ENCODE assay signal across 8 cellular contexts in the genomic region with DNA sequence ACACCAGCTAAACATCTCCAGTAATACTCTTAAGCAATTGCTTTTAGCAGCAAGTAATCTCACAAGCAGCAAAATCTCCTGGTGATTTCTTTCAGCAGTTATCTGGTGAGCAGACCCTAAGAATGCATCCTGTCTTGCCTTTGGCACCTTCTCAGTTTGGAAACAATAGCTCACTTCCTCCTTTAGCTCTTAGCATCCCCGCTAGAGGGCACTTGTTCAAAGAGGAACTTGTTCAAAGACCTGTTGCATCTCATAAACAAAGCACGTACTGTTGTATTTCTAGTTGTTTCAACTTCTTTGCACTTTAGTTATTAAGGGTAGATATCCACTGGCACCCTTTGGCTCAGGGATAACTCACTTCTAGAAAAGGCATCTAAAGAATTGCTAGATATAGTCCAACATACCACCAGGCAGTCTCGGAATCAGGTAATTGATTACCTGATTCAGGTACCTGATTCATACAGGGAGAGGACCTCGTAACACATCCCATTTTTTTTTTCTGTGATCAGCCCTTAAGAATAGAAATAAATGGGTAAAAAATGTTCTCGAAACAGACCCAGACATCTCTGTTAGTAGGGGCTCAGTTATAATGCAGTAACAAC.
DNase-seq lines count a peak whose midpoint lies in the region; ATAC-seq, FAIRE-seq and TF ChIP-seq lines count a peak whose summit lies in the region.

No MANE protein-coding gene starts in this region.

- no peak overlapping the region for H3K4me3 ChIP-seq in psoas muscle

- H3K36me3 Mint-ChIP-seq in CD4-positive, alpha-beta T cell (ENCODE audit: low read depth), result no peaks in the 10 kb centered on the region
- no peaks in the 10 kb centered on the region for H3K36me3 Mint-ChIP-seq in activated CD4-positive, alpha-beta memory T cell treated with anti-CD3 and anti-CD28 coated beads for 36 hours

- H3K27me3 ChIP-seq in CD4-positive, alpha-beta T cell (ENCODE audit: control insufficient read depth, insufficient read depth, low read length), result peaks cover 18% of the 10 kb centered on the region
- H3K27me3 ChIP-seq in psoas muscle (ENCODE audit: insufficient read depth in 3 of 3, low read length in 2 of 3), result peaks cover 0 to 4% (median 0%) of the 10 kb centered on the region in 3 donors

- peaks cover 2% of the 10 kb centered on the region for H3K9me3 Mint-ChIP-seq in CD4-positive, alpha-beta T cell
- peaks cover 5% of the 10 kb centered on the region for H3K9me3 Mint-ChIP-seq in activated CD4-positive, alpha-beta memory T cell treated with anti-CD3 and anti-CD28 coated beads for 36 hours

- H3K4me3 Mint-ChIP-seq in CD4-positive, alpha-beta T cell, result no peak overlapping the region
- no peak overlapping the region for H3K4me3 Mint-ChIP-seq in activated CD4-positive, alpha-beta memory T cell treated with anti-CD3 and anti-CD28 coated beads for 36 hours

- H3K4me1 Mint-ChIP-seq in CD4-positive, alpha-beta T cell (ENCODE audit: low read depth), result no peaks in the 10 kb centered on the region
- no peaks in the 10 kb centered on the region for H3K4me1 Mint-ChIP-seq in activated CD4-positive, alpha-beta memory T cell treated with anti-CD3 and anti-CD28 coated beads for 36 hours (ENCODE audit: low read depth)

- 52 to 59% (median 53%) methylated on average over 5 of the region's 5 CpGs for WGBS in psoas muscle, 3 donors

- peak; percentile 49 for ATAC-seq in CD4-positive, alpha-beta T cell (ENCODE audit: poor library complexity)
- ATAC-seq in GM18508 (IDR thresholded peaks at IDR 0.05; ENCODE audit: insufficient read depth, unreplicated experiment) (peak; percentile 81), HG02840 (IDR thresholded peaks at IDR 0.05; ENCODE audit: low FRiP score, unreplicated experiment) (peak; percentile 70), psoas muscle (no peak)

- TF ChIP-seq CTCF in CD4-positive, alpha-beta T cell (IDR thresholded peaks at IDR 0.05), result peak; percentile 27
- TF ChIP-seq CTCF in psoas muscle (IDR thresholded peaks at IDR 0.05), result peak; percentile 32

- intact Hi-C loops in CD4-positive, alpha-beta T cell (cut with DNase I, micrococcal nuclease), result loop anchor here in 1 of 2 experiments (5.0 kb wide), 1 partner anchor 275 kb away; no protein-coding TSS in a partner anchor
- intact Hi-C loops in activated CD4-positive, alpha-beta memory T cell treated with anti-CD3 and anti-CD28 coated beads for 36 hours (cut with micrococcal nuclease), result loop anchor here (1.0 to 5.0 kb wide), 4 partner anchors 90 to 274 kb away; no protein-coding TSS in a partner anchor
- intact Hi-C loops in psoas muscle (cut with DNase I), result no loop called here

- H3K27ac Mint-ChIP-seq in CD4-positive, alpha-beta T cell, result no peak overlapping the region
- no peak overlapping the region for H3K27ac Mint-ChIP-seq in activated CD4-positive, alpha-beta memory T cell treated with anti-CD3 and anti-CD28 coated beads for 36 hours

- POLR2A ChIA-PET in CD4-positive, alpha-beta T cell (lab: Charles Lee), result no interaction called here
- POLR2A ChIA-PET in activated CD4-positive, alpha-beta memory T cell treated with anti-CD3 and anti-CD28 coated beads for 36 hours (lab: Charles Lee), result no interaction called here

- H3K27ac ChIP-seq in CD4-positive, alpha-beta T cell (ENCODE audit: low read depth, low read length), result no peak overlapping the region
- no peak overlapping the region for H3K27ac ChIP-seq in psoas muscle

- no peaks in the 10 kb centered on the region for H3K4me1 ChIP-seq in psoas muscle

- no peak for FAIRE-seq in frontal cortex (lab: Jason Lieb, UNC)

- no peaks in the 10 kb centered on the region for H3K36me3 ChIP-seq in psoas muscle (ENCODE audit: insufficient read depth in 1 of 2, low read depth in 1 of 2)

- DNase-seq in CD4-positive, alpha-beta T cell, result peak in 3 of 10 experiments; percentile 7 to 20 (median 9)
- DNase-seq in NCI-H1436 (lab: John Stamatoyannopoulos, UW) (peak; percentile 48), frontal cortex (ENCODE audit: low spot score in 2 of 2) (peak; percentile 5 to 9), psoas muscle (no peak), NCI-H2029 treated with DMSO at 0.1 percent for 48 hours (lab: John Stamatoyannopoulos, UW) (no peak)
- DNase-seq in activated CD4-positive, alpha-beta memory T cell treated with anti-CD3 and anti-CD28 coated beads for 36 hours, result peak; percentile 35

- peaks cover 27% of the 10 kb centered on the region for H3K27me3 Mint-ChIP-seq in CD4-positive, alpha-beta T cell
- peaks cover 26% of the 10 kb centered on the region for H3K27me3 Mint-ChIP-seq in activated CD4-positive, alpha-beta memory T cell treated with anti-CD3 and anti-CD28 coated beads for 36 hours

- H3K9me3 ChIP-seq in CD4-positive, alpha-beta T cell (ENCODE audit: control insufficient read depth, low read length), result peaks cover 6% of the 10 kb centered on the region
- no peaks in the 10 kb centered on the region for H3K9me3 ChIP-seq in psoas muscle

- CTCF ChIA-PET in CD4-positive, alpha-beta T cell (lab: Charles Lee), result no interaction called here
- CTCF ChIA-PET in activated CD4-positive, alpha-beta memory T cell treated with anti-CD3 and anti-CD28 coated beads for 36 hours (lab: Charles Lee), result interaction anchor here (0.7 to 2.5 kb wide), 23 partner anchors 8 to 274 kb away, joined by 3 to 9 read pairs (median 4); no protein-coding TSS in a partner anchor

Comparison
In these comparisons a context has a peak if more than half of its experiments do, and no peak if none do; other contexts are left out.
1. ATAC-seq: peak in CD4-positive, alpha-beta T cell (single experiment), GM18508 (single experiment) and HG02840 (single experiment); none in psoas muscle (0 of 4).
2. DNase-seq: peak in NCI-H1436 (single experiment), activated CD4-positive, alpha-beta memory T cell treated with anti-CD3 and anti-CD28 coated beads for 36 hours (single experiment) and frontal cortex (2 of 2); none in psoas muscle (0 of 2) and NCI-H2029 treated with DMSO at 0.1 percent for 48 hours (single experiment).